ENCODE assay signal across 8 cellular contexts in the genomic region with DNA sequence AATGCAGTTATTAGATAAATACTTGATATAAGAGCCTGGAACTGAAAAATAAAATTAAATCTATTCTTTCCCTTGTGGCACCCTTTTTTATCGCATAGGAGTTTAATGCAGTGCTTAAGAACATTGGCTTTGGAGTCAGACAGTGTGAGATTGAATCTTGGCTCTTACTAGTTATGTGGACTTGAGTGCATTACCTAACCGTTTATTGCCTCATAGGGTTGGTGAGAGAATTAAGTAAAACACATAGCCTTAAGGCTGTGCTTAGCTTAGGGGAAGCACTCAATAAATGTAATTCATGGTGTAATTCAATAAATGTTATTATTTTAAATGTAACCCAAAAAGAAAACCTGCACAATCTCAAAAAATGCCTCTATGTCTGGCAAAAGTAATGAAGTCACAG. TPM values are rescaled to one million over a fixed set of nuclear protein-coding genes. Genes with fewer than 3 reads are reported as not detected.
DNase-seq lines count a peak whose midpoint lies in the region; ATAC-seq, FAIRE-seq and TF ChIP-seq lines count a peak whose summit lies in the region.

No MANE protein-coding gene starts in this region.

- POLR2A ChIA-PET in CD8-positive, alpha-beta memory T cell (lab: Charles Lee), result interaction anchor here (0.6 to 2.5 kb wide), 6 partner anchors 8 to 114 kb away, joined by 3 to 16 read pairs (median 4); no protein-coding TSS in a partner anchor
- POLR2A ChIA-PET in GM12878 (lab: Charles Lee), result interaction anchor here (0.7 to 9.8 kb wide), 12 partner anchors 28 to 254 kb away, joined by 3 to 138 read pairs (median 4); a partner anchor contains a TSS

- no peak for TF ChIP-seq EP300 in GM12878 (IDR thresholded peaks at IDR 0.05; ENCODE audit: borderline replicate concordance in 1 of 2, control insufficient read depth in 1 of 2, low read depth in 2 of 2, low read length in 2 of 2)

- H3K9me3 Mint-ChIP-seq in CD8-positive, alpha-beta memory T cell, result peaks cover 0 to 3% (median 0%) of the 10 kb centered on the region in 5 donors
- no peaks in the 10 kb centered on the region for H3K9me3 Mint-ChIP-seq in nephron progenitor cell

- no peaks in the 10 kb centered on the region for H3K27me3 ChIP-seq in CD8-positive, alpha-beta memory T cell (ENCODE audit: insufficient read depth, low read length, poor library complexity, severe bottlenecking)
- H3K27me3 ChIP-seq in GM12878 (replicated peaks in 1 of 2; ENCODE audit: control insufficient read depth in 2 of 2, insufficient read depth in 2 of 2, low read length in 1 of 2), result no peaks in the 10 kb centered on the region
- no peaks in the 10 kb centered on the region for H3K27me3 ChIP-seq in right cardiac atrium (ENCODE audit: control insufficient read depth, insufficient read depth)

- FAIRE-seq in GM12878 (lab: Jason Lieb, UNC), result no peak

- RAD21 ChIA-PET in GM12878 (lab: Charles Lee; ENCODE audit: unreplicated experiment), result interaction anchor here (0.8 to 12.2 kb wide), 15 partner anchors 9 to 253 kb away, joined by 3 to 516 read pairs (median 5); a partner anchor contains a TSS

- no peak for TF ChIP-seq RAD21 in GM12878 (IDR thresholded peaks at IDR 0.05; ENCODE audit: insufficient read depth, low read depth, low read length)

- H3K79me2 ChIP-seq in GM12878 (ENCODE audit: control insufficient read depth, insufficient read depth, low read length), result peaks cover 77% of the 10 kb centered on the region

- no peak for TF ChIP-seq POLR2A in GM12878 (IDR thresholded peaks at IDR 0.05; ENCODE audit: low read depth, low read length)

- H3K4me1 Mint-ChIP-seq in CD8-positive, alpha-beta memory T cell, result peaks cover 38 to 56% (median 48%) of the 10 kb centered on the region in 3 donors
- H3K4me1 Mint-ChIP-seq in nephron progenitor cell, result peaks cover 20% of the 10 kb centered on the region

- peak overlapping the region; percentile 95 to 99 (median 96) for H3K4me3 Mint-ChIP-seq in CD8-positive, alpha-beta memory T cell
- H3K4me3 Mint-ChIP-seq in nephron progenitor cell, result peak overlapping the region; percentile 44

- no peak for TF ChIP-seq CTCF in GM12878 (IDR thresholded peaks at IDR 0.05 in 2 of 3, conservative IDR thresholded peaks at IDR 0.05 in 1 of 3; ENCODE audit: control insufficient read depth in 2 of 3, extremely low read depth in 1 of 3, insufficient read depth in 1 of 3, low read depth in 3 of 3, low read length in 3 of 3)
- TF ChIP-seq CTCF in nephron progenitor cell (IDR thresholded peaks at IDR 0.05), result no peak

- H3K9me3 ChIP-seq in CD8-positive, alpha-beta memory T cell (ENCODE audit: low read length), result no peaks in the 10 kb centered on the region
- H3K9me3 ChIP-seq in GM12878 (replicated peaks; ENCODE audit: control insufficient read depth, insufficient read depth, low read length) (no peaks in the 10 kb centered on the region), right cardiac atrium (ENCODE audit: control insufficient read depth, low read length) (no peaks in the 10 kb centered on the region)

- ATAC-seq in GM12878 (no peak), GM19452 (IDR thresholded peaks at IDR 0.05; ENCODE audit: unreplicated experiment) (no peak), HG03039 (IDR thresholded peaks at IDR 0.05; ENCODE audit: unreplicated experiment) (no peak), right cardiac atrium (no peak)

- in situ Hi-C loops in GM12878 (cut with MboI), result loop anchor here (10.0 kb wide), 1 partner anchor 109 kb away; no protein-coding TSS in a partner anchor

- no peaks in the 10 kb centered on the region for H3K36me3 ChIP-seq in CD8-positive, alpha-beta memory T cell (ENCODE audit: insufficient read depth, low read length)
- H3K36me3 ChIP-seq in GM12878 (ENCODE audit: control insufficient read depth in 2 of 2, insufficient read depth in 2 of 2, low read length in 1 of 2), result no peaks in the 10 kb centered on the region; a peak in 1 of 4 replicates

- H3K36me3 Mint-ChIP-seq in CD8-positive, alpha-beta memory T cell, result peaks cover 0 to 51% (median 7%) of the 10 kb centered on the region in 3 donors
- H3K36me3 Mint-ChIP-seq in nephron progenitor cell (ENCODE audit: low read depth), result no peaks in the 10 kb centered on the region

- peak overlapping the region; percentile 94 for H3K27ac ChIP-seq in CD8-positive, alpha-beta memory T cell (ENCODE audit: low read depth, low read length)
- H3K27ac ChIP-seq in GM12878 (ENCODE audit: control insufficient read depth, insufficient read depth) (peak overlapping the region; percentile 98), right cardiac atrium (ENCODE audit: low read length) (no peak overlapping the region)

- peaks cover 0 to 7% of the 10 kb centered on the region in 2 donors for H3K27me3 Mint-ChIP-seq in CD8-positive, alpha-beta memory T cell
- peaks cover 31% of the 10 kb centered on the region for H3K27me3 Mint-ChIP-seq in nephron progenitor cell (ENCODE audit: low read depth, poor library complexity)

- no peaks in the 10 kb centered on the region for H4K20me1 ChIP-seq in GM12878 (ENCODE audit: control insufficient read depth, insufficient read depth)

- peaks cover 37% of the 10 kb centered on the region for H3K4me1 ChIP-seq in CD8-positive, alpha-beta memory T cell (ENCODE audit: insufficient read depth, low read length)
- H3K4me1 ChIP-seq in GM12878 (ENCODE audit: control insufficient read depth, insufficient read depth, low read length), result peaks cover 27% of the 10 kb centered on the region
- H3K4me1 ChIP-seq in right cardiac atrium (ENCODE audit: control insufficient read depth, insufficient read depth, low read length), result no peaks in the 10 kb centered on the region

- H3K9ac ChIP-seq in GM12878 (ENCODE audit: control insufficient read depth, insufficient read depth, low read length), result peak overlapping the region; percentile 78

- CTCF ChIA-PET in CD8-positive, alpha-beta memory T cell (lab: Charles Lee), result interaction anchor here (0.7 to 6.0 kb wide), 10 partner anchors 36 to 252 kb away, joined by 3 to 319 read pairs (median 6); no protein-coding TSS in a partner anchor
- CTCF ChIA-PET in GM12878 (lab: Yijun Ruan, JAX), result interaction anchor here (0.7 to 12.5 kb wide), 13 partner anchors 9 to 253 kb away, joined by 3 to 183 read pairs (median 5); no protein-coding TSS in a partner anchor

- 0% methylated on average over 2 of the region's 2 CpGs for WGBS in GM12878 (ENCODE audit: insufficient coverage, insufficient replicate concordance, low lambda C conversion rate, missing lambda C conversion rate)
- 46% methylated on average over 2 of the region's 2 CpGs for WGBS in right cardiac atrium

- no TSS peak for BruUV-seq in GM12878 (replicated peaks; lab: Mats Ljungman, UMichigan)

- SMC1A ChIA-PET in GM12878 (lab: Charles Lee; ENCODE audit: uncharacterized antibody, unreplicated experiment), result interaction anchor here (1.0 to 9.8 kb wide), 13 partner anchors 10 to 654 kb away, joined by 3 to 163 read pairs (median 5); a partner anchor contains a TSS

- intact Hi-C loops in GM12878 (cut with micrococcal nuclease; ENCODE audit: unreplicated experiment), result loop anchor here (5.0 kb wide), 1 partner anchor 653 kb away; a partner anchor contains a TSS
- intact Hi-C loops in right cardiac atrium (cut with DNase I), result no loop called here

- H2AFZ ChIP-seq in GM12878 (ENCODE audit: control insufficient read depth, low read depth, low read length), result no peak overlapping the region

- DNase-seq in CD8-positive, alpha-beta memory T cell, result peak in 1 of 5 donors; percentile 35
- DNase-seq in MV-4-11 (lab: John Stamatoyannopoulos, UW) (peak; percentile 27), GM12878 (ENCODE audit: low read depth, low spot score) (no peak), nephron progenitor cell (no peak), superior temporal gyrus (ENCODE audit: extremely low spot score) (no peak), right cardiac atrium (no peak)

- peak overlapping the region; percentile 87 for H3K4me2 ChIP-seq in GM12878 (ENCODE audit: control insufficient read depth, insufficient read depth)

- peak overlapping the region; percentile 95 to 100 (median 98) for H3K27ac Mint-ChIP-seq in CD8-positive, alpha-beta memory T cell
- no peak overlapping the region for H3K27ac Mint-ChIP-seq in nephron progenitor cell

- peak overlapping the region; percentile 96 for H3K4me3 ChIP-seq in CD8-positive, alpha-beta memory T cell (ENCODE audit: low read length)
- H3K4me3 ChIP-seq in GM12878 (peak overlapping the region; percentile 84), right cardiac atrium (ENCODE audit: low read length) (no peak overlapping the region)

TF ChIP-seq in GM12878, 131 proteins besides CTCF, POLR2A, EP300 and RAD21 (continues in another document):
- TF ChIP-seq, protein P1, sequence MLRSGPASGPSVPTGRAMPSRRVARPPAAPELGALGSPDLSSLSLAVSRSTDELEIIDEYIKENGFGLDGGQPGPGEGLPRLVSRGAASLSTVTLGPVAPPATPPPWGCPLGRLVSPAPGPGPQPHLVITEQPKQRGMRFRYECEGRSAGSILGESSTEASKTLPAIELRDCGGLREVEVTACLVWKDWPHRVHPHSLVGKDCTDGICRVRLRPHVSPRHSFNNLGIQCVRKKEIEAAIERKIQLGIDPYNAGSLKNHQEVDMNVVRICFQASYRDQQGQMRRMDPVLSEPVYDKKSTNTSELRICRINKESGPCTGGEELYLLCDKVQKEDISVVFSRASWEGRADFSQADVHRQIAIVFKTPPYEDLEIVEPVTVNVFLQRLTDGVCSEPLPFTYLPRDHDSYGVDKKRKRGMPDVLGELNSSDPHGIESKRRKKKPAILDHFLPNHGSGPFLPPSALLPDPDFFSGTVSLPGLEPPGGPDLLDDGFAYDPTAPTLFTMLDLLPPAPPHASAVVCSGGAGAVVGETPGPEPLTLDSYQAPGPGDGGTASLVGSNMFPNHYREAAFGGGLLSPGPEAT (IDR thresholded peaks at IDR 0.05; ENCODE audit: low read depth), result no peak

RNA-seq across cellular contexts. Expression of a gene that starts 2.6 kb away (rescaled TPM):
- total RNA-seq in CD8-positive, alpha-beta memory T cell, result 10 to 100 TPM; 45.5 to 45.8 TPM
- polyA plus RNA-seq in CD8-positive, alpha-beta memory T cell, result 270 TPM
- total RNA-seq in GM12878 (2013; cell fraction: nucleolus; rRNA removed), result 94.4 and 99.8 TPM in 2 replicates
- total RNA-seq in GM12878 (2014; rRNA removed) (65.9 and 80.7 TPM in 2 replicates), GM12878 (2014; rRNA removed; fragmentation: Illumina TruSeq; extraction: Trizol) (72.3 and 76.6 TPM in 2 replicates), GM12878 (2021) (60.9 and 65.6 TPM in 2 replicates), right cardiac atrium (10 to 100 TPM; 15.7 to 43.3 (median 35.0) TPM)
- 51.0 TPM for polyA plus RNA-seq in GM12878 (2011; ENCODE audit: low read depth)
- polyA plus RNA-seq in GM12878 (2011; rRNA removed) (77.4 and 138 TPM in 2 replicates), GM12878 (2014; fragmentation: Illumina TruSeq; extraction: Trizol) (74.9 and 104 TPM in 2 replicates), GM12878 (2014; fragmentation: Nextera tagmentation; extraction: Ambion mirVana) (10 to 100 TPM; 18.5 to 27.6 TPM), GM12878 (2014; rRNA removed) (51.7 and 66.6 TPM in 2 replicates), GM12878 (2016; fragmentation: Nextera tagmentation; extraction: Ambion mirVana) (10 to 100 TPM; 91.0 to 91.6 TPM), right cardiac atrium (22.1 TPM)
- 24.4 and 26.9 TPM in 2 replicates for polyA plus RNA-seq in GM12878 (2011; cell fraction: cytosol; rRNA removed)
- polyA plus RNA-seq in GM12878 (2011; cell fraction: nucleus; rRNA removed), result 39.7 and 43.6 TPM in 2 replicates
- 60.4 and 72.7 TPM in 2 replicates for polyA plus RNA-seq in GM12878 (2012)
- polyA minus RNA-seq in GM12878 (2011; rRNA and poly(A)+ RNA removed), result 21.0 and 30.4 TPM in 2 replicates
- 16.0 and 19.9 TPM in 2 replicates for polyA minus RNA-seq in GM12878 (2011; cell fraction: cytosol; rRNA and poly(A)+ RNA removed)
- 20.2 and 32.9 TPM in 2 replicates for polyA minus RNA-seq in GM12878 (2011; cell fraction: nucleus; rRNA and poly(A)+ RNA removed)
